ENCODE assay signal across 1 cellular context in genomic region chr5:1736889-1737711, GRCh38.
TF ChIP-seq lines count a peak whose summit lies in the region.

No MANE protein-coding gene starts in this region.

TF ChIP-seq in HepG2, 621 proteins besides CTCF, POLR2A, EP300 and RAD21:
- no peak for TF ChIP-seq ZNF777 (CRISPR knock-in tag; IDR thresholded peaks at IDR 0.05)
- TF ChIP-seq, protein P1, sequence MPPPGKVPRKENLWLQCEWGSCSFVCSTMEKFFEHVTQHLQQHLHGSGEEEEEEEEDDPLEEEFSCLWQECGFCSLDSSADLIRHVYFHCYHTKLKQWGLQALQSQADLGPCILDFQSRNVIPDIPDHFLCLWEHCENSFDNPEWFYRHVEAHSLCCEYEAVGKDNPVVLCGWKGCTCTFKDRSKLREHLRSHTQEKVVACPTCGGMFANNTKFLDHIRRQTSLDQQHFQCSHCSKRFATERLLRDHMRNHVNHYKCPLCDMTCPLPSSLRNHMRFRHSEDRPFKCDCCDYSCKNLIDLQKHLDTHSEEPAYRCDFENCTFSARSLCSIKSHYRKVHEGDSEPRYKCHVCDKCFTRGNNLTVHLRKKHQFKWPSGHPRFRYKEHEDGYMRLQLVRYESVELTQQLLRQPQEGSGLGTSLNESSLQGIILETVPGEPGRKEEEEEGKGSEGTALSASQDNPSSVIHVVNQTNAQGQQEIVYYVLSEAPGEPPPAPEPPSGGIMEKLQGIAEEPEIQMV (CRISPR knock-in tag; IDR thresholded peaks at IDR 0.05; ENCODE audit: low read depth): no peak
- TF ChIP-seq ZMYM3 (CRISPR knock-in tag; IDR thresholded peaks at IDR 0.05): no peak
- TF ChIP-seq ZNF792 (CRISPR knock-in tag; IDR thresholded peaks at IDR 0.05): no peak
- no peak for TF ChIP-seq SMARCE1 (IDR thresholded peaks at IDR 0.05; ENCODE audit: borderline replicate concordance)
- TF ChIP-seq XRCC5 (optimal IDR thresholded peaks at IDR 0.05; ENCODE audit: low read length): no peak
- no peak for TF ChIP-seq DMAP1 (CRISPR knock-in tag; IDR thresholded peaks at IDR 0.05)
